Comparison of ENCODE assay signal across 9 cellular contexts in genomic region chr11:116791002-116791812, GRCh38. TPM values are rescaled to one million over a fixed set of nuclear protein-coding genes. Genes with fewer than 3 reads are reported as not detected.
DNase-seq lines count a peak whose midpoint lies in the region; ATAC-seq, FAIRE-seq and TF ChIP-seq lines count a peak whose summit lies in the region.
"Had no signal": no experiment of that assay in that cellular context is flagged by ENCODE, and none has a peak within 500 bp of the region (broad histone marks: within the 10 kb centered on the region; RNA-seq: fewer than 3 reads in every experiment).

No MANE protein-coding gene starts in this region.

- H3K36me3 ChIP-seq in kidney (ENCODE audit: control insufficient read depth in 1 of 2, insufficient read depth in 2 of 2, low read length in 2 of 2), result peaks cover 0 to 4% of the 10 kb centered on the region in 2 donors

- no peak for FAIRE-seq in kidney (lab: Jason Lieb, UNC)

- TF ChIP-seq CTCF in cardiac fibroblast (IDR thresholded peaks at IDR 0.05; ENCODE audit: low read depth, low read length) (peak; percentile 96), kidney (IDR thresholded peaks at IDR 0.05; ENCODE audit: borderline replicate concordance, extremely low read depth, insufficient read depth) (peak; percentile 90)

- DNase-seq in SIG-M5 treated with dmso at 0.1 percent for 504 hours (lab: John Stamatoyannopoulos, UW; ENCODE audit: unreplicated experiment), result peak; percentile 16
- no peak for DNase-seq in SIG-M5 (lab: John Stamatoyannopoulos, UW)
- peak; percentile 61 for DNase-seq in NCI-H2196 (lab: John Stamatoyannopoulos, UW; ENCODE audit: unreplicated experiment)
- DNase-seq in activated CD4-positive, alpha-beta T cell treated with anti-CD3 and anti-CD28 coated beads for 1 hour, result peak; percentile 59
- peak; percentile 76 to 77 for DNase-seq in cardiac fibroblast (ENCODE audit: low read depth in 2 of 2)
- peak; percentile 87 for DNase-seq in kidney
- DNase-seq in stimulated activated CD4-positive, alpha-beta T cell treated with anti-CD3 and anti-CD28 coated beads, Interleukin-1b, Interleukin-23, amount 100 ng/mL, for 1 hour (ENCODE audit: low read depth in 2 of 2), result peak; percentile 33 to 61

- H3K9ac ChIP-seq in kidney (ENCODE audit: low read length in 2 of 2), result no peak overlapping the region

- intact Hi-C loops in kidney (cut with DNase I), result no loop called here

- H3K4me3 ChIP-seq in cardiac fibroblast (replicated peaks in 1 of 2; ENCODE audit: low read depth in 2 of 2, low read length in 2 of 2), result no peak overlapping the region
- H3K4me3 ChIP-seq in kidney (ENCODE audit: low read length in 2 of 2), result peak overlapping the region in 1 of 2 donors; percentile 17

- H3K9me3 ChIP-seq in kidney (ENCODE audit: control insufficient read depth in 1 of 2, low read length in 2 of 2), result no peaks in the 10 kb centered on the region

- peaks cover 15 to 17% of the 10 kb centered on the region in 2 donors for H3K4me1 ChIP-seq in kidney (ENCODE audit: control insufficient read depth in 1 of 2, insufficient read depth in 1 of 2, low read depth in 1 of 2, low read length in 2 of 2)

- no peak overlapping the region for H3K27ac ChIP-seq in kidney (ENCODE audit: low read depth in 2 of 2, low read length in 2 of 2)
- H3K27ac ChIP-seq: skin epidermis had no signal

- no peak for ATAC-seq in GM18907 (IDR thresholded peaks at IDR 0.05; ENCODE audit: unreplicated experiment)

RNA-seq across cellular contexts. Expression of gene APOA5, which starts 0.5 kb away (rescaled TPM):
- total RNA-seq in kidney, result not detected
- polyA plus RNA-seq in kidney (ENCODE audit: insufficient read depth, low read depth, low replicate concordance), result not detected

RNA-seq across cellular contexts. Expression of gene ZPR1, which starts 3.4 kb away (rescaled TPM):
- total RNA-seq in kidney, result 40.2 TPM
- 30.0 TPM for polyA plus RNA-seq in kidney (ENCODE audit: insufficient read depth, low read depth, low replicate concordance)

RNA-seq across cellular contexts. Expression of gene BUD13, which starts 18.4 kb away (rescaled TPM):
- total RNA-seq in kidney, result 14.1 TPM
- 11.7 TPM for polyA plus RNA-seq in kidney (ENCODE audit: insufficient read depth, low read depth, low replicate concordance)

RNA-seq across cellular contexts. Expression of gene APOA4, which starts 31.9 kb away (rescaled TPM):
- total RNA-seq in kidney, result not detected
- 0.80 TPM for polyA plus RNA-seq in kidney (ENCODE audit: insufficient read depth, low read depth, low replicate concordance)

RNA-seq across cellular contexts. Expression of gene APOC3, which starts 38.5 kb away (rescaled TPM):
- not detected for total RNA-seq in kidney
- 35.6 TPM for polyA plus RNA-seq in kidney (ENCODE audit: insufficient read depth, low read depth, low replicate concordance)
